8 cellular contexts compared by ENCODE assay signal in the genomic region with DNA sequence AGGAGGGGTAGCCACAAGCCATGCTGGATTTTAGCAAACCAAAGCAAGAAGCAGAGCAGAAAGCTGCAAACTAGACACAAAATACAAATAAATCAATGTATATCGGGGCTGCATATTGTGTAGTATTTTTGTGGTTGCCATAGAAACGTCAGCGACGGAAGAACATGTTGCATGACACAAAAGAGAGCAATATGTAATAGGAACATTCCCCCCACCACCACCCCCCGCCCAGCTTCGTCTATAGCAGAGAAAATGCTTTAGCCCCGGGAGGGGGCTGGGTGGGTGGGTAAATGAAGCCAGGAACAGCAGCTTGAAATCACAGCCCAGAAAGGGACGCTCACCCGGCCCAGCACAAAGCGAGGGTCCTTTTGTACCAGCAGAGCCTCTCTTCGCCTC. TPM values are rescaled to one million over a fixed set of nuclear protein-coding genes. Genes with fewer than 3 reads are reported as not detected.
DNase-seq lines count a peak whose midpoint lies in the region; ATAC-seq and TF ChIP-seq lines count a peak whose summit lies in the region.

No MANE protein-coding gene starts in this region.

- peak overlapping the region; percentile 95 for H3K27ac Mint-ChIP-seq in activated CD4-positive, alpha-beta T cell treated with anti-CD3 and anti-CD28 coated beads, Interleukin-2, amount 10 ng/mL, durations not matched to agents 24 days and 14 days
- peak overlapping the region; percentile 90 for H3K27ac Mint-ChIP-seq in type B pancreatic cell

- H3K27me3 ChIP-seq in effector memory CD4-positive, alpha-beta T cell (replicated peaks; ENCODE audit: control insufficient read depth, insufficient read depth, low read length, poor library complexity, severe bottlenecking) = no peaks in the 10 kb centered on the region
- no peaks in the 10 kb centered on the region for H3K27me3 ChIP-seq in muscle layer of duodenum (ENCODE audit: low read depth, low read length)

- H3K9me3 ChIP-seq in effector memory CD4-positive, alpha-beta T cell (ENCODE audit: control insufficient read depth, low read length) = no peaks in the 10 kb centered on the region
- no peaks in the 10 kb centered on the region for H3K9me3 ChIP-seq in muscle layer of duodenum (ENCODE audit: control insufficient read depth in 1 of 2, low read length in 2 of 2)

- TF ChIP-seq POLR2A in GM18505 (IDR thresholded peaks at IDR 0.05; ENCODE audit: borderline replicate concordance, extremely low read depth, insufficient read depth, insufficient read length) = no peak

- no peak for ATAC-seq in GM18505 (IDR thresholded peaks at IDR 0.05; ENCODE audit: unreplicated experiment)

- no peak for TF ChIP-seq CTCF in type B pancreatic cell (conservative IDR thresholded peaks at IDR 0.05)

- peak overlapping the region; percentile 79 for H3K27ac ChIP-seq in effector memory CD4-positive, alpha-beta T cell (ENCODE audit: insufficient read depth, low read length, poor library complexity, severe bottlenecking)
- no peak overlapping the region for H3K27ac ChIP-seq in muscle layer of duodenum (ENCODE audit: low read length)

- H3K4me3 ChIP-seq in Jurkat, Clone E6-1 (ENCODE audit: low read length) = peak overlapping the region; percentile 72
- peak overlapping the region; percentile 55 for H3K4me3 ChIP-seq in effector memory CD4-positive, alpha-beta T cell (ENCODE audit: insufficient read depth, low read depth, low read length, poor library complexity, severe bottlenecking)
- peak overlapping the region; percentile 69 to 80 for H3K4me3 ChIP-seq in muscle layer of duodenum (ENCODE audit: low read depth in 1 of 2, low read length in 2 of 2)

- peaks cover 16% of the 10 kb centered on the region for H3K4me1 ChIP-seq in effector memory CD4-positive, alpha-beta T cell (ENCODE audit: control insufficient read depth, insufficient read depth, low read length, poor library complexity, severe bottlenecking)
- peaks cover 5 to 7% of the 10 kb centered on the region in 2 donors for H3K4me1 ChIP-seq in muscle layer of duodenum (ENCODE audit: control insufficient read depth in 1 of 2, insufficient read depth in 2 of 2, low read length in 2 of 2)

- no peaks in the 10 kb centered on the region for H3K36me3 ChIP-seq in effector memory CD4-positive, alpha-beta T cell (ENCODE audit: control insufficient read depth, insufficient read depth, low read length)
- no peaks in the 10 kb centered on the region for H3K36me3 ChIP-seq in muscle layer of duodenum (ENCODE audit: control insufficient read depth in 1 of 2, insufficient read depth in 2 of 2, low read length in 2 of 2)

- H3K36me3 Mint-ChIP-seq in activated CD4-positive, alpha-beta T cell treated with anti-CD3 and anti-CD28 coated beads, Interleukin-2, amount 10 ng/mL, durations not matched to agents 24 days and 14 days (ENCODE audit: low read depth) = peaks cover 8% of the 10 kb centered on the region
- peaks cover 19% of the 10 kb centered on the region for H3K36me3 Mint-ChIP-seq in type B pancreatic cell

- H3K4me1 Mint-ChIP-seq in activated CD4-positive, alpha-beta T cell treated with anti-CD3 and anti-CD28 coated beads, Interleukin-2, amount 10 ng/mL, durations not matched to agents 24 days and 14 days = peaks cover 28% of the 10 kb centered on the region
- peaks cover 17% of the 10 kb centered on the region for H3K4me1 Mint-ChIP-seq in type B pancreatic cell (ENCODE audit: unreplicated experiment)

- DNase-seq in NCI-H2107 treated with DMSO at 0.1 percent for 48 hours (lab: John Stamatoyannopoulos, UW; ENCODE audit: unreplicated experiment) = peak; percentile 39
- no peak for DNase-seq in NCI-H2107 (lab: John Stamatoyannopoulos, UW)
- DNase-seq in Jurkat, Clone E6-1 (ENCODE audit: low read depth, low spot score) = peak; percentile 30
- DNase-seq in activated CD4-positive, alpha-beta T cell treated with anti-CD3 and anti-CD28 coated beads, Interleukin-2, amount 10 ng/mL, durations not matched to agents 24 days and 14 days = peak; percentile 87
- DNase-seq in effector memory CD4-positive, alpha-beta T cell = peak; percentile 27 to 51 (median 40)
- peak; percentile 72 for DNase-seq in type B pancreatic cell (ENCODE audit: extremely low spot score, unreplicated experiment)

- peaks cover 13% of the 10 kb centered on the region for H3K27me3 Mint-ChIP-seq in activated CD4-positive, alpha-beta T cell treated with anti-CD3 and anti-CD28 coated beads, Interleukin-2, amount 10 ng/mL, durations not matched to agents 24 days and 14 days
- no peaks in the 10 kb centered on the region for H3K27me3 Mint-ChIP-seq in type B pancreatic cell

- intact Hi-C loops in activated CD4-positive, alpha-beta T cell treated with anti-CD3 and anti-CD28 coated beads, Interleukin-2, amount 10 ng/mL, durations not matched to agents 24 days and 14 days (cut with micrococcal nuclease) = loop anchor here (5.0 kb wide), 2 partner anchors 186 to 1454 kb away; partner anchors contain the start of genes PACRG and PRKN

- peaks cover 4% of the 10 kb centered on the region for H3K9me3 Mint-ChIP-seq in activated CD4-positive, alpha-beta T cell treated with anti-CD3 and anti-CD28 coated beads, Interleukin-2, amount 10 ng/mL, durations not matched to agents 24 days and 14 days
- H3K9me3 Mint-ChIP-seq in type B pancreatic cell = no peaks in the 10 kb centered on the region

- peak overlapping the region; percentile 92 for H3K4me3 Mint-ChIP-seq in activated CD4-positive, alpha-beta T cell treated with anti-CD3 and anti-CD28 coated beads, Interleukin-2, amount 10 ng/mL, durations not matched to agents 24 days and 14 days
- peak overlapping the region; percentile 94 for H3K4me3 Mint-ChIP-seq in type B pancreatic cell

RNA-seq across cellular contexts. Expression of gene AGPAT4, which starts 0.5 kb away (rescaled TPM):
- polyA plus RNA-seq in Jurkat, Clone E6-1 (2012; ENCODE audit: insufficient read depth, insufficient read length) = 4.8 TPM
- 6.8 and 7.1 TPM in 2 replicates for total RNA-seq in activated CD4-positive, alpha-beta T cell treated with anti-CD3 and anti-CD28 coated beads, Interleukin-2, amount 10 ng/mL, durations not matched to agents 24 days and 14 days
- total RNA-seq in type B pancreatic cell (ENCODE audit: low replicate concordance) = 9.6 and 24.4 TPM in 2 replicates
